Comparison of ENCODE assay signal across 21 cellular contexts in genomic region chr12:8639936-8640335, GRCh38. TPM values are rescaled to one million over a fixed set of nuclear protein-coding genes. Genes with fewer than 3 reads are reported as not detected.
DNase-seq lines count a peak whose midpoint lies in the region; ATAC-seq, FAIRE-seq and TF ChIP-seq lines count a peak whose summit lies in the region.
"Had no signal": no experiment of that assay in that cellular context is flagged by ENCODE, and none has a peak within 500 bp of the region (broad histone marks: within the 10 kb centered on the region; RNA-seq: fewer than 3 reads in every experiment).

No MANE protein-coding gene starts in this region.

- intact Hi-C loops in CD8-positive, alpha-beta T cell (cut with DNase I, micrococcal nuclease) = loop anchor here in 1 of 2 experiments (1.0 kb wide), 1 partner anchor 19 kb away; no protein-coding TSS in a partner anchor
- intact Hi-C loops in OCI-LY7 (cut with micrococcal nuclease; ENCODE audit: unreplicated experiment) (no loop called here), heart right ventricle (cut with DNase I) (no loop called here)

- no peaks in the 10 kb centered on the region for H3K79me1 ChIP-seq in mesendoderm (ENCODE audit: low read length)

- peak; percentile 36 for FAIRE-seq in GM18507 (lab: Jason Lieb, UNC)
- FAIRE-seq: H54, HTR-8/SVneo, K562 had no signal

- BruUV-seq in OCI-LY7 (replicated peaks; lab: Mats Ljungman, UMichigan) = no TSS peak

- H3K79me2 ChIP-seq in OCI-LY7 (ENCODE audit: insufficient read depth, low read depth, low read length) = no peaks in the 10 kb centered on the region
- no peaks in the 10 kb centered on the region for H3K79me2 ChIP-seq in mesendoderm (ENCODE audit: control insufficient read depth, insufficient read depth, low read length)

- WGBS in mesendoderm (ENCODE audit: extremely low coverage, insufficient coverage, low lambda C conversion rate) = no CpG with 5 or more reads among the region's 2 CpGs
- 74 to 83% methylated on average over 2 of the region's 2 CpGs for WGBS in heart right ventricle, 2 donors

- H2BK120ac ChIP-seq in mesendoderm (ENCODE audit: low read depth, low read length) = no peak overlapping the region

- H4K8ac ChIP-seq in mesendoderm (ENCODE audit: low read depth, low read length) = no peak overlapping the region

- H3K4ac ChIP-seq in mesendoderm (ENCODE audit: low read depth, low read length) = no peak overlapping the region

- no peaks in the 10 kb centered on the region for H3K27me3 ChIP-seq in CD8-positive, alpha-beta T cell (ENCODE audit: insufficient read depth, low read length)
- H3K27me3 ChIP-seq in mesendoderm (ENCODE audit: insufficient read depth, low read length, poor library complexity) (no peaks in the 10 kb centered on the region), heart right ventricle (peaks cover 0 to 9% (median 0%) of the 10 kb centered on the region in 7 donors)
- H3K27me3 ChIP-seq: SJCRH30 had no signal

- H3K56ac ChIP-seq in mesendoderm (ENCODE audit: low read length) = peak overlapping the region; percentile 44

- H3K4me2 ChIP-seq in OCI-LY7 (ENCODE audit: low read length) (no peak overlapping the region), mesendoderm (ENCODE audit: low read length) (no peak overlapping the region)

- H3K4me1 ChIP-seq in CD8-positive, alpha-beta T cell (ENCODE audit: insufficient read depth, low read length) = peaks cover 15% of the 10 kb centered on the region
- H3K4me1 ChIP-seq in OCI-LY7 (ENCODE audit: insufficient read depth, low read length, poor library complexity, severe bottlenecking) = peaks cover 62% of the 10 kb centered on the region
- H3K4me1 ChIP-seq in mesendoderm (ENCODE audit: control insufficient read depth, low read depth, low read length) = peaks cover 23% of the 10 kb centered on the region
- H3K4me1 ChIP-seq in heart right ventricle = no peaks in the 10 kb centered on the region

- no peak overlapping the region for H2AK5ac ChIP-seq in mesendoderm (ENCODE audit: low read length)

- H2BK5ac ChIP-seq in mesendoderm (ENCODE audit: low read length) = peak overlapping the region; percentile 42

- H3K36me3 ChIP-seq in CD8-positive, alpha-beta T cell (ENCODE audit: insufficient read depth, low read length) = no peaks in the 10 kb centered on the region
- H3K36me3 ChIP-seq in OCI-LY7 (ENCODE audit: insufficient read depth, low read length) = no peaks in the 10 kb centered on the region; the same call in 1 of the 2 replicates
- H3K36me3 ChIP-seq in mesendoderm (ENCODE audit: control insufficient read depth, insufficient read depth, low read length) = no peaks in the 10 kb centered on the region
- H3K36me3 ChIP-seq in heart right ventricle = no peaks in the 10 kb centered on the region
- H3K36me3 ChIP-seq: SJCRH30 had no signal

- peak overlapping the region; percentile 52 for H3K27ac Mint-ChIP-seq in CD8-positive, alpha-beta T cell
- H3K27ac Mint-ChIP-seq: HFFc6, T-helper 17 cell had no signal

- CTCF ChIA-PET in CD8-positive, alpha-beta T cell (lab: Charles Lee) = interaction anchor here (0.8 kb wide), 1 partner anchor 18 kb away, joined by 3 read pairs; no protein-coding TSS in a partner anchor
- CTCF ChIA-PET in OCI-LY7 (lab: Charles Lee; ENCODE audit: unreplicated experiment) = no interaction called here

- DNase-seq in CD8-positive, alpha-beta T cell = no peak
- DNase-seq in GM18507 (ENCODE audit: extremely low spot score, insufficient read length, low read depth) (no peak), OCI-LY7 (ENCODE audit: low spot score) (no peak), mesendoderm (peak; percentile 64), T1000 (lab: John Stamatoyannopoulos, UW) (no peak), heart right ventricle (no peak), anterior cingulate cortex (lab: John Stamatoyannopoulos, UW) (no peak)
- DNase-seq in stimulated activated CD4-positive, alpha-beta T cell treated with anti-CD3 and anti-CD28 coated beads, Interleukin-2, amount 100 ng/mL, for 24 hours = no peak
- DNase-seq: C1 segment of cervical spinal cord, GDM1, HFFc6, NCI-H1105, NCI-H2081, NCI-H524, NCI-H82, SJCRH30, T-helper 17 cell had no signal

- H3K23ac ChIP-seq in mesendoderm (ENCODE audit: low read length) = no peak overlapping the region

- H3K4me3 ChIP-seq in CD8-positive, alpha-beta T cell (ENCODE audit: low read depth, low read length) = no peak overlapping the region
- H3K4me3 ChIP-seq in OCI-LY7 (ENCODE audit: low read depth, low read length, poor library complexity, severe bottlenecking) (no peak overlapping the region), mesendoderm (ENCODE audit: low read length) (no peak overlapping the region), heart right ventricle (no peak overlapping the region)
- H3K4me3 ChIP-seq: K562, SJCRH30 had no signal

- H3K9me3 Mint-ChIP-seq in CD8-positive, alpha-beta T cell = no peaks in the 10 kb centered on the region
- H3K9me3 Mint-ChIP-seq: HFFc6 had no signal

- peak overlapping the region; percentile 97 for H2BK15ac ChIP-seq in mesendoderm (replicated peaks; ENCODE audit: low read depth)

- H3K9me3 ChIP-seq in CD8-positive, alpha-beta T cell (ENCODE audit: low read length) = no peaks in the 10 kb centered on the region
- H3K9me3 ChIP-seq in OCI-LY7 (ENCODE audit: low read length) = peaks cover 7% of the 10 kb centered on the region; the same call in 1 of the 2 replicates
- H3K9me3 ChIP-seq in heart right ventricle = no peaks in the 10 kb centered on the region
- H3K9me3 ChIP-seq: SJCRH30 had no signal

- H3K9me2 ChIP-seq in OCI-LY7 (ENCODE audit: insufficient read depth, low read length) = no peaks in the 10 kb centered on the region

- no peak for ATAC-seq in CD8-positive, alpha-beta T cell
- no peak for ATAC-seq in heart right ventricle
- ATAC-seq: K562, T-helper 17 cell had no signal

- no peak overlapping the region for H3K18ac ChIP-seq in mesendoderm (ENCODE audit: low read length)

- no peaks in the 10 kb centered on the region for H3K36me3 Mint-ChIP-seq in CD8-positive, alpha-beta T cell

- H2AFZ ChIP-seq in OCI-LY7 (ENCODE audit: low read length) = peak overlapping the region; percentile 75

- POLR2A ChIA-PET in CD8-positive, alpha-beta T cell (lab: Charles Lee) = no interaction called here
- POLR2A ChIA-PET in OCI-LY7 (lab: Charles Lee) = interaction anchor here (1.0 to 1.9 kb wide), 3 partner anchors 8 to 62 kb away, joined by 3 to 10 read pairs (median 3); no protein-coding TSS in a partner anchor

- TF ChIP-seq CTCF in CD8-positive, alpha-beta T cell (IDR thresholded peaks at IDR 0.05) = no peak
- TF ChIP-seq CTCF in OCI-LY7 (conservative IDR thresholded peaks at IDR 0.05; ENCODE audit: low read length) (no peak), heart right ventricle (IDR thresholded peaks at IDR 0.05) (no peak)

- no peak overlapping the region for H3K27ac ChIP-seq in CD8-positive, alpha-beta T cell (ENCODE audit: low read depth, low read length)
- H3K27ac ChIP-seq in OCI-LY7 (ENCODE audit: low read depth, low read length, poor library complexity, severe bottlenecking) (no peak overlapping the region), mesendoderm (ENCODE audit: low read depth, low read length) (peak overlapping the region; percentile 43), heart right ventricle (no peak overlapping the region)
- H3K27ac ChIP-seq: SJCRH30 had no signal

- H3K9ac ChIP-seq in mesendoderm (ENCODE audit: low read length) = no peak overlapping the region

- no peak overlapping the region for H4K5ac ChIP-seq in mesendoderm (ENCODE audit: low read length)

- no peaks in the 10 kb centered on the region for H4K20me1 ChIP-seq in OCI-LY7 (ENCODE audit: insufficient read depth, low read length)

- H3K4me3 Mint-ChIP-seq in CD8-positive, alpha-beta T cell = no peak overlapping the region
- H3K4me3 Mint-ChIP-seq: HFFc6, T-helper 17 cell had no signal

- peaks cover 16% of the 10 kb centered on the region for H3K4me1 Mint-ChIP-seq in CD8-positive, alpha-beta T cell (ENCODE audit: low read depth)

- no peaks in the 10 kb centered on the region for H3K27me3 Mint-ChIP-seq in CD8-positive, alpha-beta T cell (ENCODE audit: low read depth)
- H3K27me3 Mint-ChIP-seq: T-helper 17 cell had no signal

RNA-seq across cellular contexts. Expression of gene MFAP5, which starts 22.7 kb away (rescaled TPM):
- not detected for total RNA-seq in CD8-positive, alpha-beta T cell
- not detected in 2 replicates for total RNA-seq in OCI-LY7 (2014; rRNA removed; shearing (Covaris generic))
- total RNA-seq in OCI-LY7 (2022) = not detected in 2 replicates
- polyA plus RNA-seq in mesendoderm (2013, experiment 1 of 2) = 1.2 TPM
- 1.3 TPM for polyA plus RNA-seq in mesendoderm (2013, experiment 2 of 2)
- total RNA-seq in heart right ventricle = 10 to 100 TPM; 12.3 to 53.0 (median 22.7) TPM
- 10 to 100 TPM; 25.8 to 31.8 TPM for polyA plus RNA-seq in heart right ventricle
- total RNA-seq: K562, SJCRH30, T-helper 17 cell had no signal
- polyA plus RNA-seq: K562 had no signal

RNA-seq across cellular contexts. Expression of gene AICDA, which starts 27.3 kb away (rescaled TPM):
- total RNA-seq in CD8-positive, alpha-beta T cell = not detected
- 30.0 and 32.4 TPM in 2 replicates for total RNA-seq in OCI-LY7 (2014; rRNA removed; shearing (Covaris generic))
- total RNA-seq in OCI-LY7 (2022) (38.5 and 55.9 TPM in 2 replicates), heart right ventricle (not detected)
- polyA plus RNA-seq in mesendoderm (2013, experiment 1 of 2) = 0.48 TPM
- 0.60 TPM for polyA plus RNA-seq in mesendoderm (2013, experiment 2 of 2)
- polyA plus RNA-seq in heart right ventricle = under 1 TPM; 0.03 to 0.22 TPM
- total RNA-seq: A673, HFFc6, K562, SJCRH30, T-helper 17 cell had no signal
- polyA plus RNA-seq: K562 had no signal

RNA-seq across cellular contexts. Expression of gene RIMKLB, which starts 57.9 kb away (rescaled TPM):
- 10 to 100 TPM; 10.1 to 12.2 TPM for total RNA-seq in CD8-positive, alpha-beta T cell
- total RNA-seq in OCI-LY7 (2014; rRNA removed; shearing (Covaris generic)) = 109 and 117 TPM in 2 replicates
- total RNA-seq in OCI-LY7 (2022) (84.6 and 122 TPM in 2 replicates), heart right ventricle (10 to 100 TPM; 10.5 to 16.4 (median 12.6) TPM)
- 56.3 TPM for polyA plus RNA-seq in mesendoderm (2013, experiment 1 of 2)
- 55.5 TPM for polyA plus RNA-seq in mesendoderm (2013, experiment 2 of 2)
- polyA plus RNA-seq in heart right ventricle = 10 to 100 TPM in 1 of 2 donors, 1 to 10 TPM in 1; 7.2 to 65.9 TPM

Comparison
In these comparisons a context has a peak if more than half of its experiments do, and no peak if none do; other contexts are left out.
1. RNA of gene MFAP5, which starts 22.7 kb away (total RNA-seq): 12.3 to 53.0 TPM in heart right ventricle; not detected in OCI-LY7 and not detected in CD8-positive, alpha-beta T cell; every median in the first group is over 10 times any median in the second.
2. RNA of gene AICDA, which starts 27.3 kb away (total RNA-seq): 30.0 to 55.9 TPM in OCI-LY7; not detected in CD8-positive, alpha-beta T cell and not detected in heart right ventricle; every median in the first group is over 10 times any median in the second.
3. RNA of gene RIMKLB, which starts 57.9 kb away (total RNA-seq): 84.6 to 122 TPM in OCI-LY7; 10.5 to 16.4 TPM in heart right ventricle and 10.1 to 12.2 TPM in CD8-positive, alpha-beta T cell; every median in the first group is over 4 times any median in the second.